ENCODE assay signal across 1 cellular context in genomic region chr20:34516038-34516873, GRCh38.
TF ChIP-seq lines count a peak whose summit lies in the region.

Gene DYNLRB1, plus strand, starts transcription at chr20:34516422. Its CDS starts 37 bp downstream, at chr20:34516459.

TF ChIP-seq in K562, 482 proteins besides CTCF, POLR2A, EP300 and RAD21 (continued from another document and continues in another):
- TF ChIP-seq, protein P1, sequence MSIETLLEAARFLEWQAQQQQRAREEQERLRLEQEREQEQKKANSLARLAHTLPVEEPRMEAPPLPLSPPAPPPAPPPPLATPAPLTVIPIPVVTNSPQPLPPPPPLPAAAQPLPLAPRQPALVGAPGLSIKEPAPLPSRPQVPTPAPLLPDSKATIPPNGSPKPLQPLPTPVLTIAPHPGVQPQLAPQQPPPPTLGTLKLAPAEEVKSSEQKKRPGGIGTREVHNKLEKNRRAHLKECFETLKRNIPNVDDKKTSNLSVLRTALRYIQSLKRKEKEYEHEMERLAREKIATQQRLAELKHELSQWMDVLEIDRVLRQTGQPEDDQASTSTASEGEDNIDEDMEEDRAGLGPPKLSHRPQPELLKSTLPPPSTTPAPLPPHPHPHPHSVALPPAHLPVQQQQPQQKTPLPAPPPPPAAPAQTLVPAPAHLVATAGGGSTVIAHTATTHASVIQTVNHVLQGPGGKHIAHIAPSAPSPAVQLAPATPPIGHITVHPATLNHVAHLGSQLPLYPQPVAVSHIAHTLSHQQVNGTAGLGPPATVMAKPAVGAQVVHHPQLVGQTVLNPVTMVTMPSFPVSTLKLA (conservative IDR thresholded peaks at IDR 0.05) = peak; percentile 45 to 79; a peak in 3 of 4 replicates
- TF ChIP-seq ETV5 (CRISPR knock-in tag; IDR thresholded peaks at IDR 0.05; ENCODE audit: low read depth) = peak; percentile 81; the same call in 1 of the 2 replicates
- no peak for TF ChIP-seq ZNF699 (CRISPR knock-in tag; IDR thresholded peaks at IDR 0.05; ENCODE audit: insufficient replicate concordance)
- peak; percentile 70 for TF ChIP-seq PRDM10 (IDR thresholded peaks at IDR 0.05; ENCODE audit: partially characterized antibody)
- peak; percentile 80 for TF ChIP-seq FIP1L1 (IDR thresholded peaks at IDR 0.05; ENCODE audit: low read depth, low read length, poor library complexity, severe bottlenecking)
- TF ChIP-seq, protein P2, sequence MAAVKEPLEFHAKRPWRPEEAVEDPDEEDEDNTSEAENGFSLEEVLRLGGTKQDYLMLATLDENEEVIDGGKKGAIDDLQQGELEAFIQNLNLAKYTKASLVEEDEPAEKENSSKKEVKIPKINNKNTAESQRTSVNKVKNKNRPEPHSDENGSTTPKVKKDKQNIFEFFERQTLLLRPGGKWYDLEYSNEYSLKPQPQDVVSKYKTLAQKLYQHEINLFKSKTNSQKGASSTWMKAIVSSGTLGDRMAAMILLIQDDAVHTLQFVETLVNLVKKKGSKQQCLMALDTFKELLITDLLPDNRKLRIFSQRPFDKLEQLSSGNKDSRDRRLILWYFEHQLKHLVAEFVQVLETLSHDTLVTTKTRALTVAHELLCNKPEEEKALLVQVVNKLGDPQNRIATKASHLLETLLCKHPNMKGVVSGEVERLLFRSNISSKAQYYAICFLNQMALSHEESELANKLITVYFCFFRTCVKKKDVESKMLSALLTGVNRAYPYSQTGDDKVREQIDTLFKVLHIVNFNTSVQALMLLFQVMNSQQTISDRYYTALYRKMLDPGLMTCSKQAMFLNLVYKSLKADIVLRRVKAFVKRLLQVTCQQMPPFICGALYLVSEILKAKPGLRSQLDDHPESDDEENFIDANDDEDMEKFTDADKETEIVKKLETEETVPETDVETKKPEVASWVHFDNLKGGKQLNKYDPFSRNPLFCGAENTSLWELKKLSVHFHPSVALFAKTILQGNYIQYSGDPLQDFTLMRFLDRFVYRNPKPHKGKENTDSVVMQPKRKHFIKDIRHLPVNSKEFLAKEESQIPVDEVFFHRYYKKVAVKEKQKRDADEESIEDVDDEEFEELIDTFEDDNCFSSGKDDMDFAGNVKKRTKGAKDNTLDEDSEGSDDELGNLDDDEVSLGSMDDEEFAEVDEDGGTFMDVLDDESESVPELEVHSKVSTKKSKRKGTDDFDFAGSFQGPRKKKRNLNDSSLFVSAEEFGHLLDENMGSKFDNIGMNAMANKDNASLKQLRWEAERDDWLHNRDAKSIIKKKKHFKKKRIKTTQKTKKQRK (IDR thresholded peaks at IDR 0.05; ENCODE audit: borderline replicate concordance, low read depth, low read length) = no peak
- peak; percentile 57; the same call in 1 of the 2 replicates for TF ChIP-seq CREM (IDR thresholded peaks at IDR 0.05; ENCODE audit: low read depth)
- peak; percentile 78; the same call in 1 of the 2 replicates for TF ChIP-seq SIN3B (IDR thresholded peaks at IDR 0.05; ENCODE audit: low read depth)
- peak in 1 of 2 experiments; percentile 24; a peak in 1 of 4 replicates for TF ChIP-seq TEAD1 (CRISPR knock-in tag; IDR thresholded peaks at IDR 0.05)
- TF ChIP-seq MAZ (CRISPR knock-in tag; conservative IDR thresholded peaks at IDR 0.05 in 1 of 2, IDR thresholded peaks at IDR 0.05 in 1 of 2) = peak; percentile 79 to 83
- TF ChIP-seq IFI16 (CRISPR knock-in tag; IDR thresholded peaks at IDR 0.05) = no peak
- peak; percentile 94 to 95 for TF ChIP-seq NRF1 (conservative IDR thresholded peaks at IDR 0.05 in 1 of 2, IDR thresholded peaks at IDR 0.05 in 1 of 2)
- TF ChIP-seq ZNF408 (CRISPR knock-in tag; IDR thresholded peaks at IDR 0.05; ENCODE audit: low read depth) = no peak
- TF ChIP-seq KLF1 (tag; IDR thresholded peaks at IDR 0.05) = peak; percentile 67; the same call in 1 of the 2 replicates
- peak; percentile 55 for TF ChIP-seq TBP (optimal IDR thresholded peaks at IDR 0.05; ENCODE audit: low read depth, low read length)
- no peak for TF ChIP-seq KAT2B (IDR thresholded peaks at IDR 0.05; ENCODE audit: low read depth, low read length)
- TF ChIP-seq RBM25 (IDR thresholded peaks at IDR 0.05; ENCODE audit: low read depth, low read length, severe bottlenecking) = peak; percentile 70
- TF ChIP-seq ZNF133 (CRISPR knock-in tag; IDR thresholded peaks at IDR 0.05) = no peak
- no peak; the same call in 1 of the 2 replicates for TF ChIP-seq NFRKB (IDR thresholded peaks at IDR 0.05; ENCODE audit: low read depth)
- peak; percentile 79 for TF ChIP-seq SP2 (IDR thresholded peaks at IDR 0.05; ENCODE audit: extremely low read depth, low read depth, low read length, poor library complexity, severe bottlenecking)
- no peak for TF ChIP-seq ZNF707 (CRISPR knock-in tag; conservative IDR thresholded peaks at IDR 0.05)
- 0 out of 2 replicates have a peak, but pooled peaks have one; percentile 13 for TF ChIP-seq ZNF830 (CRISPR knock-in tag; IDR thresholded peaks at IDR 0.05)
- TF ChIP-seq SMARCA4 (IDR thresholded peaks at IDR 0.05) = 0 out of 2 replicates have a peak, but pooled peaks have one; percentile 6
- no peak for TF ChIP-seq TEAD2 (tag; IDR thresholded peaks at IDR 0.05)
- peak; percentile 94 for TF ChIP-seq RBM22 (IDR thresholded peaks at IDR 0.05; ENCODE audit: low read depth, low read length, poor library complexity, severe bottlenecking)
- no peak for TF ChIP-seq SNAPC5 (CRISPR knock-in tag; IDR thresholded peaks at IDR 0.05)
- TF ChIP-seq ZNF639 (CRISPR knock-in tag; conservative IDR thresholded peaks at IDR 0.05 in 1 of 2, IDR thresholded peaks at IDR 0.05 in 1 of 2) = peak in 1 of 2 experiments; percentile 46; a peak in 1 of 4 replicates
- peak; percentile 74 for TF ChIP-seq TAF9B (IDR thresholded peaks at IDR 0.05; ENCODE audit: partially characterized antibody)
- TF ChIP-seq BCLAF1 (IDR thresholded peaks at IDR 0.05; ENCODE audit: borderline replicate concordance in 1 of 2, control insufficient read depth in 1 of 2, low read depth in 2 of 2, low read length in 1 of 2) = no peak
- TF ChIP-seq PYGO2 (tag; IDR thresholded peaks at IDR 0.05) = no peak
- no peak; the same call in 1 of the 2 replicates for TF ChIP-seq ZNF232 (CRISPR knock-in tag; IDR thresholded peaks at IDR 0.05)
- TF ChIP-seq BACH1 (tag; IDR thresholded peaks at IDR 0.05) = no peak
- TF ChIP-seq ZNF79 (CRISPR knock-in tag; IDR thresholded peaks at IDR 0.05; ENCODE audit: low read depth) = no peak
- TF ChIP-seq GABPA (tag; conservative IDR thresholded peaks at IDR 0.05; ENCODE audit: low read depth) = peak; percentile 93
- 0 out of 4 replicates have a peak, but pooled peaks of 1 of the 2 experiments have one; percentile 33 for TF ChIP-seq KDM4B (IDR thresholded peaks at IDR 0.05; ENCODE audit: borderline replicate concordance in 2 of 2, low read depth in 1 of 2)
- no peak for TF ChIP-seq ARID2 (IDR thresholded peaks at IDR 0.05)
- no peak; the same call in none of the 2 replicates for TF ChIP-seq MYC (IDR thresholded peaks at IDR 0.05; ENCODE audit: low read depth, low read length)
- no peak for TF ChIP-seq MYC (CRISPR knock-in tag; IDR thresholded peaks at IDR 0.05; ENCODE audit: borderline replicate concordance, low read depth)
- peak in 1 of 2 experiments; percentile 71; a peak in 1 of 4 replicates for TF ChIP-seq UBTF (IDR thresholded peaks at IDR 0.05; ENCODE audit: borderline replicate concordance in 1 of 2, low read depth in 2 of 2, low read length in 2 of 2)
- TF ChIP-seq HMG20A (CRISPR knock-in tag; conservative IDR thresholded peaks at IDR 0.05) = no peak
- 0 out of 2 replicates have a peak, but pooled peaks have one; percentile 39 for TF ChIP-seq ZNF263 (CRISPR knock-in tag; IDR thresholded peaks at IDR 0.05; ENCODE audit: borderline replicate concordance)
- no peak; the same call in 1 of the 2 replicates for TF ChIP-seq NR2C2 (CRISPR knock-in tag; IDR thresholded peaks at IDR 0.05)
- peak; percentile 52; the same call in 1 of the 2 replicates for TF ChIP-seq NR2C2 (tag; IDR thresholded peaks at IDR 0.05)
- TF ChIP-seq, protein P3, sequence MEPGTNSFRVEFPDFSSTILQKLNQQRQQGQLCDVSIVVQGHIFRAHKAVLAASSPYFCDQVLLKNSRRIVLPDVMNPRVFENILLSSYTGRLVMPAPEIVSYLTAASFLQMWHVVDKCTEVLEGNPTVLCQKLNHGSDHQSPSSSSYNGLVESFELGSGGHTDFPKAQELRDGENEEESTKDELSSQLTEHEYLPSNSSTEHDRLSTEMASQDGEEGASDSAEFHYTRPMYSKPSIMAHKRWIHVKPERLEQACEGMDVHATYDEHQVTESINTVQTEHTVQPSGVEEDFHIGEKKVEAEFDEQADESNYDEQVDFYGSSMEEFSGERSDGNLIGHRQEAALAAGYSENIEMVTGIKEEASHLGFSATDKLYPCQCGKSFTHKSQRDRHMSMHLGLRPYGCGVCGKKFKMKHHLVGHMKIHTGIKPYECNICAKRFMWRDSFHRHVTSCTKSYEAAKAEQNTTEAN (CRISPR knock-in tag; IDR thresholded peaks at IDR 0.05) = 0 out of 2 replicates have a peak, but pooled peaks have one; percentile 2
- 0 out of 4 replicates have a peak, but pooled peaks of 1 of the 2 experiments have one; percentile 6 for TF ChIP-seq FOXK2 (conservative IDR thresholded peaks at IDR 0.05 in 1 of 2, IDR thresholded peaks at IDR 0.05 in 1 of 2; ENCODE audit: low read depth in 2 of 2)
- TF ChIP-seq RCOR1 (IDR thresholded peaks at IDR 0.05; ENCODE audit: borderline replicate concordance in 1 of 2, low read depth in 2 of 2, low read length in 2 of 2) = 0 out of 4 replicates have a peak, but pooled peaks of 1 of the 2 experiments have one; percentile 17
- no peak for TF ChIP-seq PCBP2 (IDR thresholded peaks at IDR 0.05; ENCODE audit: low read depth, low read length, poor library complexity, severe bottlenecking)
